3 cellular contexts compared by ENCODE assay signal in genomic region chr13:109572389-109572788, GRCh38.
TF ChIP-seq lines count a peak whose summit lies in the region.

No MANE protein-coding gene starts in this region.

TF ChIP-seq in HepG2, 621 proteins besides CTCF, POLR2A, EP300 and RAD21 (continues in another document):
- TF ChIP-seq ZSCAN20 (CRISPR knock-in tag; IDR thresholded peaks at IDR 0.05; ENCODE audit: borderline replicate concordance) (no peak), ZNF780A (CRISPR knock-in tag; IDR thresholded peaks at IDR 0.05) (no peak), ERF (CRISPR knock-in tag; IDR thresholded peaks at IDR 0.05) (no peak), ZBTB2 (CRISPR knock-in tag; IDR thresholded peaks at IDR 0.05; ENCODE audit: low read depth) (no peak), IRX3 (CRISPR knock-in tag; IDR thresholded peaks at IDR 0.05; ENCODE audit: borderline replicate concordance, low read depth) (no peak), MAFF (IDR thresholded peaks at IDR 0.05; ENCODE audit: low read depth, low read length) (no peak), NFIC (IDR thresholded peaks at IDR 0.05; ENCODE audit: low read length) (no peak), RFXAP (CRISPR knock-in tag; IDR thresholded peaks at IDR 0.05; ENCODE audit: borderline replicate concordance) (no peak), SRF (IDR thresholded peaks at IDR 0.05; ENCODE audit: low read depth, low read length) (no peak)
- TF ChIP-seq, protein P1, sequence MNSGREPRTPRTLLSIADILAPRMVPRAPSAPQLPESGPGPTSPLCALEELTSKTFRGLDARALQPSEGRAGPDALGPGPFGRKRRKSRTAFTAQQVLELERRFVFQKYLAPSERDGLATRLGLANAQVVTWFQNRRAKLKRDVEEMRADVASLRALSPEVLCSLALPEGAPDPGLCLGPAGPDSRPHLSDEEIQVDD (CRISPR knock-in tag; IDR thresholded peaks at IDR 0.05; ENCODE audit: borderline replicate concordance) = no peak
- TF ChIP-seq, protein P2, sequence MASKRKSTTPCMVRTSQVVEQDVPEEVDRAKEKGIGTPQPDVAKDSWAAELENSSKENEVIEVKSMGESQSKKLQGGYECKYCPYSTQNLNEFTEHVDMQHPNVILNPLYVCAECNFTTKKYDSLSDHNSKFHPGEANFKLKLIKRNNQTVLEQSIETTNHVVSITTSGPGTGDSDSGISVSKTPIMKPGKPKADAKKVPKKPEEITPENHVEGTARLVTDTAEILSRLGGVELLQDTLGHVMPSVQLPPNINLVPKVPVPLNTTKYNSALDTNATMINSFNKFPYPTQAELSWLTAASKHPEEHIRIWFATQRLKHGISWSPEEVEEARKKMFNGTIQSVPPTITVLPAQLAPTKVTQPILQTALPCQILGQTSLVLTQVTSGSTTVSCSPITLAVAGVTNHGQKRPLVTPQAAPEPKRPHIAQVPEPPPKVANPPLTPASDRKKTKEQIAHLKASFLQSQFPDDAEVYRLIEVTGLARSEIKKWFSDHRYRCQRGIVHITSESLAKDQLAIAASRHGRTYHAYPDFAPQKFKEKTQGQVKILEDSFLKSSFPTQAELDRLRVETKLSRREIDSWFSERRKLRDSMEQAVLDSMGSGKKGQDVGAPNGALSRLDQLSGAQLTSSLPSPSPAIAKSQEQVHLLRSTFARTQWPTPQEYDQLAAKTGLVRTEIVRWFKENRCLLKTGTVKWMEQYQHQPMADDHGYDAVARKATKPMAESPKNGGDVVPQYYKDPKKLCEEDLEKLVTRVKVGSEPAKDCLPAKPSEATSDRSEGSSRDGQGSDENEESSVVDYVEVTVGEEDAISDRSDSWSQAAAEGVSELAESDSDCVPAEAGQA (IDR thresholded peaks at IDR 0.05; ENCODE audit: low read depth) = no peak
- TF ChIP-seq, protein P2 (CRISPR knock-in tag; IDR thresholded peaks at IDR 0.05; ENCODE audit: borderline replicate concordance) = no peak

TF ChIP-seq in GM23338, 12 proteins besides CTCF, POLR2A, EP300 and RAD21:
- no peak for TF ChIP-seq EZH2phosphoT487 (IDR thresholded peaks at IDR 0.05; ENCODE audit: unreplicated experiment)

TF ChIP-seq in WTC11, 78 proteins besides CTCF, POLR2A, EP300 and RAD21:
- TF ChIP-seq ETV6 (CRISPR knock-in tag; IDR thresholded peaks at IDR 0.05) (no peak), SOX15 (CRISPR knock-in tag; IDR thresholded peaks at IDR 0.05) (no peak), PREB (CRISPR knock-in tag; IDR thresholded peaks at IDR 0.05; ENCODE audit: borderline replicate concordance) (no peak), SMAD3 (CRISPR knock-in tag; IDR thresholded peaks at IDR 0.05; ENCODE audit: borderline replicate concordance) (no peak), NFYB (CRISPR knock-in tag; conservative IDR thresholded peaks at IDR 0.05; ENCODE audit: low read depth) (no peak), JAZF1 (CRISPR knock-in tag; IDR thresholded peaks at IDR 0.05) (no peak), ZNF396 (CRISPR knock-in tag; IDR thresholded peaks at IDR 0.05; ENCODE audit: borderline replicate concordance) (no peak), EMX1 (CRISPR knock-in tag; IDR thresholded peaks at IDR 0.05) (no peak), ATF6 (CRISPR knock-in tag; IDR thresholded peaks at IDR 0.05) (no peak), ESRRA (CRISPR knock-in tag; IDR thresholded peaks at IDR 0.05; ENCODE audit: borderline replicate concordance) (no peak), KAT7 (CRISPR knock-in tag; IDR thresholded peaks at IDR 0.05; ENCODE audit: borderline replicate concordance) (no peak)
- TF ChIP-seq, protein P3, sequence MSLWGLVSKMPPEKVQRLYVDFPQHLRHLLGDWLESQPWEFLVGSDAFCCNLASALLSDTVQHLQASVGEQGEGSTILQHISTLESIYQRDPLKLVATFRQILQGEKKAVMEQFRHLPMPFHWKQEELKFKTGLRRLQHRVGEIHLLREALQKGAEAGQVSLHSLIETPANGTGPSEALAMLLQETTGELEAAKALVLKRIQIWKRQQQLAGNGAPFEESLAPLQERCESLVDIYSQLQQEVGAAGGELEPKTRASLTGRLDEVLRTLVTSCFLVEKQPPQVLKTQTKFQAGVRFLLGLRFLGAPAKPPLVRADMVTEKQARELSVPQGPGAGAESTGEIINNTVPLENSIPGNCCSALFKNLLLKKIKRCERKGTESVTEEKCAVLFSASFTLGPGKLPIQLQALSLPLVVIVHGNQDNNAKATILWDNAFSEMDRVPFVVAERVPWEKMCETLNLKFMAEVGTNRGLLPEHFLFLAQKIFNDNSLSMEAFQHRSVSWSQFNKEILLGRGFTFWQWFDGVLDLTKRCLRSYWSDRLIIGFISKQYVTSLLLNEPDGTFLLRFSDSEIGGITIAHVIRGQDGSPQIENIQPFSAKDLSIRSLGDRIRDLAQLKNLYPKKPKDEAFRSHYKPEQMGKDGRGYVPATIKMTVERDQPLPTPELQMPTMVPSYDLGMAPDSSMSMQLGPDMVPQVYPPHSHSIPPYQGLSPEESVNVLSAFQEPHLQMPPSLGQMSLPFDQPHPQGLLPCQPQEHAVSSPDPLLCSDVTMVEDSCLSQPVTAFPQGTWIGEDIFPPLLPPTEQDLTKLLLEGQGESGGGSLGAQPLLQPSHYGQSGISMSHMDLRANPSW (CRISPR knock-in tag; conservative IDR thresholded peaks at IDR 0.05; ENCODE audit: low read depth) = no peak
- TF ChIP-seq, protein P4, sequence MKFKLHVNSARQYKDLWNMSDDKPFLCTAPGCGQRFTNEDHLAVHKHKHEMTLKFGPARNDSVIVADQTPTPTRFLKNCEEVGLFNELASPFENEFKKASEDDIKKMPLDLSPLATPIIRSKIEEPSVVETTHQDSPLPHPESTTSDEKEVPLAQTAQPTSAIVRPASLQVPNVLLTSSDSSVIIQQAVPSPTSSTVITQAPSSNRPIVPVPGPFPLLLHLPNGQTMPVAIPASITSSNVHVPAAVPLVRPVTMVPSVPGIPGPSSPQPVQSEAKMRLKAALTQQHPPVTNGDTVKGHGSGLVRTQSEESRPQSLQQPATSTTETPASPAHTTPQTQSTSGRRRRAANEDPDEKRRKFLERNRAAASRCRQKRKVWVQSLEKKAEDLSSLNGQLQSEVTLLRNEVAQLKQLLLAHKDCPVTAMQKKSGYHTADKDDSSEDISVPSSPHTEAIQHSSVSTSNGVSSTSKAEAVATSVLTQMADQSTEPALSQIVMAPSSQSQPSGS (CRISPR knock-in tag; IDR thresholded peaks at IDR 0.05; ENCODE audit: borderline replicate concordance, low read depth) = no peak
- TF ChIP-seq, protein P5, sequence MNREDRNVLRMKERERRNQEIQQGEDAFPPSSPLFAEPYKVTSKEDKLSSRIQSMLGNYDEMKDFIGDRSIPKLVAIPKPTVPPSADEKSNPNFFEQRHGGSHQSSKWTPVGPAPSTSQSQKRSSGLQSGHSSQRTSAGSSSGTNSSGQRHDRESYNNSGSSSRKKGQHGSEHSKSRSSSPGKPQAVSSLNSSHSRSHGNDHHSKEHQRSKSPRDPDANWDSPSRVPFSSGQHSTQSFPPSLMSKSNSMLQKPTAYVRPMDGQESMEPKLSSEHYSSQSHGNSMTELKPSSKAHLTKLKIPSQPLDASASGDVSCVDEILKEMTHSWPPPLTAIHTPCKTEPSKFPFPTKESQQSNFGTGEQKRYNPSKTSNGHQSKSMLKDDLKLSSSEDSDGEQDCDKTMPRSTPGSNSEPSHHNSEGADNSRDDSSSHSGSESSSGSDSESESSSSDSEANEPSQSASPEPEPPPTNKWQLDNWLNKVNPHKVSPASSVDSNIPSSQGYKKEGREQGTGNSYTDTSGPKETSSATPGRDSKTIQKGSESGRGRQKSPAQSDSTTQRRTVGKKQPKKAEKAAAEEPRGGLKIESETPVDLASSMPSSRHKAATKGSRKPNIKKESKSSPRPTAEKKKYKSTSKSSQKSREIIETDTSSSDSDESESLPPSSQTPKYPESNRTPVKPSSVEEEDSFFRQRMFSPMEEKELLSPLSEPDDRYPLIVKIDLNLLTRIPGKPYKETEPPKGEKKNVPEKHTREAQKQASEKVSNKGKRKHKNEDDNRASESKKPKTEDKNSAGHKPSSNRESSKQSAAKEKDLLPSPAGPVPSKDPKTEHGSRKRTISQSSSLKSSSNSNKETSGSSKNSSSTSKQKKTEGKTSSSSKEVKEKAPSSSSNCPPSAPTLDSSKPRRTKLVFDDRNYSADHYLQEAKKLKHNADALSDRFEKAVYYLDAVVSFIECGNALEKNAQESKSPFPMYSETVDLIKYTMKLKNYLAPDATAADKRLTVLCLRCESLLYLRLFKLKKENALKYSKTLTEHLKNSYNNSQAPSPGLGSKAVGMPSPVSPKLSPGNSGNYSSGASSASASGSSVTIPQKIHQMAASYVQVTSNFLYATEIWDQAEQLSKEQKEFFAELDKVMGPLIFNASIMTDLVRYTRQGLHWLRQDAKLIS (CRISPR knock-in tag; IDR thresholded peaks at IDR 0.05; ENCODE audit: borderline replicate concordance) = no peak
- TF ChIP-seq, protein P6, sequence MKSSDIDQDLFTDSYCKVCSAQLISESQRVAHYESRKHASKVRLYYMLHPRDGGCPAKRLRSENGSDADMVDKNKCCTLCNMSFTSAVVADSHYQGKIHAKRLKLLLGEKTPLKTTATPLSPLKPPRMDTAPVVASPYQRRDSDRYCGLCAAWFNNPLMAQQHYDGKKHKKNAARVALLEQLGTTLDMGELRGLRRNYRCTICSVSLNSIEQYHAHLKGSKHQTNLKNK (CRISPR knock-in tag; IDR thresholded peaks at IDR 0.05) = no peak
